Comparison of ENCODE assay signal across 5 cellular contexts in genomic region chr1:201549522-201549921, GRCh38. TPM values are rescaled to one million over a fixed set of nuclear protein-coding genes. Genes with fewer than 3 reads are reported as not detected.
A peak's percentile ranks its signal among the peaks of the same experiment; 100 is the strongest.
DNase-seq lines count a peak whose midpoint lies in the region; ATAC-seq and TF ChIP-seq lines count a peak whose summit lies in the region.
"Not testable (repeated sequence)": the region's sequence is repeated elsewhere in the genome, so short reads cannot be mapped to it uniquely, and the experiment has no call there.

No MANE protein-coding gene starts in this region.

- H3K79me1 ChIP-seq in mesenchymal stem cell (replicated peaks; ENCODE audit: low read length, poor library complexity, severe bottlenecking) = peaks cover 10% of the 10 kb centered on the region

- H3K9ac ChIP-seq in mammary epithelial cell (ENCODE audit: insufficient read depth, low read length); mesenchymal stem cell (ENCODE audit: low read length): not testable (repeated sequence)

- H3K27ac Mint-ChIP-seq in T-helper 17 cell = peak overlapping the region; percentile 60

- H3K4ac ChIP-seq in mesenchymal stem cell (ENCODE audit: low read depth in 1 of 2, low read length in 2 of 2) = not testable (repeated sequence)

- dilution Hi-C loops in mammary epithelial cell (cut with HindIII; ENCODE audit: low sequenced_read_pairs) = not testable (repeated sequence)

- CTCF ChIA-PET in mammary epithelial cell (lab: Charles Lee; ENCODE audit: low non-redundant PET) = not testable (repeated sequence)

- H2BK15ac ChIP-seq in mesenchymal stem cell (ENCODE audit: low read depth, poor library complexity, severe bottlenecking) = not testable (repeated sequence)

- not testable (repeated sequence) for H3K9me3 ChIP-seq in T-helper 17 cell (ENCODE audit: control insufficient read depth, low read length, poor library complexity, severe bottlenecking); mammary epithelial cell (replicated peaks; ENCODE audit: insufficient read depth, low read length); mesenchymal stem cell (ENCODE audit: control insufficient read depth, low read length)

- not testable (repeated sequence) for H4K8ac ChIP-seq in mesenchymal stem cell (ENCODE audit: low read length)

- not testable (repeated sequence) for H2BK120ac ChIP-seq in mesenchymal stem cell (ENCODE audit: low read depth, low read length)

- BruUV-seq in mammary epithelial cell (replicated peaks; lab: Mats Ljungman, UMichigan) = TSS peak; percentile 62

- H2AFZ ChIP-seq in mammary epithelial cell (ENCODE audit: low read depth, low read length); mesenchymal stem cell (ENCODE audit: low read depth, low read length): not testable (repeated sequence)

- H3K27me3 Mint-ChIP-seq in T-helper 17 cell = peaks cover 11% of the 10 kb centered on the region

- not testable (repeated sequence) for H3K36me3 Mint-ChIP-seq in T-helper 17 cell (ENCODE audit: low read depth)

- H3K4me3 Mint-ChIP-seq in T-helper 17 cell = not testable (repeated sequence)

- 30% methylated on average over 4 of the region's 5 CpGs for WGBS in mammary epithelial cell (ENCODE audit: low coverage, missing lambda C conversion rate)
- 100% methylated on average over 1 of the region's 5 CpGs for WGBS in mesenchymal stem cell

- not testable (repeated sequence) for H3K4me1 ChIP-seq in mammary epithelial cell (ENCODE audit: insufficient read depth, low read length)
- peaks cover 19% of the 10 kb centered on the region for H3K4me1 ChIP-seq in mesenchymal stem cell (ENCODE audit: control insufficient read depth, insufficient read depth, low read depth, low read length)

- not testable (repeated sequence) for TF ChIP-seq CTCF in mammary epithelial cell (conservative IDR thresholded peaks at IDR 0.05 in 1 of 2, IDR thresholded peaks at IDR 0.05 in 1 of 2; ENCODE audit: extremely low read depth in 1 of 2, insufficient read depth in 1 of 2, low read depth in 1 of 2, low read length in 2 of 2)

- not testable (repeated sequence) for H3K4me3 ChIP-seq in mammary epithelial cell (replicated peaks in 1 of 3; ENCODE audit: insufficient read depth in 1 of 3, low read depth in 2 of 3, low read length in 3 of 3); mesenchymal stem cell (ENCODE audit: insufficient read depth in 1 of 2, low read depth in 1 of 2, low read length in 2 of 2)

- H3K79me2 ChIP-seq in mammary epithelial cell (ENCODE audit: insufficient read depth, low read length) = not testable (repeated sequence)

- not testable (repeated sequence) for H4K20me1 ChIP-seq in mammary epithelial cell (ENCODE audit: insufficient read depth, low read length)

- in situ Hi-C loops in mammary epithelial cell (cut with MboI; ENCODE audit: low sequenced_read_pairs in 2 of 2) = not testable (repeated sequence)

- H2BK12ac ChIP-seq in mesenchymal stem cell (ENCODE audit: low read length in 2 of 2) = not testable (repeated sequence)

- intact Hi-C loops in mammary epithelial cell (cut with micrococcal nuclease) = not testable (repeated sequence)

- H3K4me1 Mint-ChIP-seq in T-helper 17 cell = not testable (repeated sequence)

- not testable (repeated sequence) for H3K14ac ChIP-seq in mesenchymal stem cell (ENCODE audit: low read length in 2 of 2)

- not testable (repeated sequence) for H3K18ac ChIP-seq in mesenchymal stem cell (ENCODE audit: low read depth in 1 of 2, low read length in 2 of 2)

- H2BK5ac ChIP-seq in mesenchymal stem cell (ENCODE audit: low read depth, low read length, poor library complexity, severe bottlenecking) = not testable (repeated sequence)

- H3K36me3 ChIP-seq in mammary epithelial cell (ENCODE audit: insufficient read depth, low read length); mesenchymal stem cell (ENCODE audit: control insufficient read depth in 1 of 2, insufficient read depth in 2 of 2, low read depth in 1 of 2, low read length in 2 of 2): not testable (repeated sequence)

- not testable (repeated sequence) for H4K91ac ChIP-seq in mesenchymal stem cell (ENCODE audit: low read length)

- not testable (repeated sequence) for ATAC-seq in T-helper 17 cell
- peak; percentile 71 for ATAC-seq in esophagus mucosa

- not testable (repeated sequence) for H3K23ac ChIP-seq in mesenchymal stem cell (ENCODE audit: low read length in 2 of 2)

- not testable (repeated sequence) for H3K27me3 ChIP-seq in mammary epithelial cell (ENCODE audit: insufficient read depth, low read length); mesenchymal stem cell (ENCODE audit: control insufficient read depth in 1 of 2, insufficient read depth in 1 of 2, low read length in 2 of 2)

- not testable (repeated sequence) for H3K27ac ChIP-seq in mammary epithelial cell (ENCODE audit: insufficient read depth, low read depth, low read length); mesenchymal stem cell (ENCODE audit: low read length, poor library complexity, severe bottlenecking)

- not testable (repeated sequence) for H3K4me2 ChIP-seq in mammary epithelial cell (ENCODE audit: insufficient read depth, low read depth, low read length); mesenchymal stem cell (ENCODE audit: low read length, poor library complexity, severe bottlenecking)

- DNase-seq in NCI-H146 (lab: John Stamatoyannopoulos, UW) = peak; percentile 32
- not testable (repeated sequence) for DNase-seq in T-helper 17 cell, mesenchymal stem cell
- peak; percentile 39 for DNase-seq in mammary epithelial cell

- peak overlapping the region; percentile 10 for H2AK5ac ChIP-seq in mesenchymal stem cell (ENCODE audit: low read length, severe bottlenecking)

RNA-seq across cellular contexts. Expression of gene NAV1, which starts 10.6 kb away (rescaled TPM):
- 1 to 10 TPM; 3.8 to 3.9 TPM for total RNA-seq in T-helper 17 cell
- 10 to 100 TPM; 24.3 to 94.2 TPM for total RNA-seq in mammary epithelial cell
- polyA plus RNA-seq in mammary epithelial cell = 48.9 TPM
- polyA minus RNA-seq in mammary epithelial cell = 177 TPM
- total RNA-seq in esophagus mucosa = 26.4 TPM
- 51.4 TPM for polyA plus RNA-seq in mesenchymal stem cell (2013, experiment 1 of 2)
- polyA plus RNA-seq in mesenchymal stem cell (2013, experiment 2 of 2) = 45.4 TPM

RNA-seq across cellular contexts. Expression of gene CSRP1, which starts 42.6 kb away (rescaled TPM):
- 10 to 100 TPM; 37.2 to 51.7 TPM for total RNA-seq in T-helper 17 cell
- 100 to 1,000 TPM; 145 to 609 TPM for total RNA-seq in mammary epithelial cell
- 231 TPM for polyA plus RNA-seq in mammary epithelial cell
- 209 TPM for polyA minus RNA-seq in mammary epithelial cell
- total RNA-seq in esophagus mucosa = 115 TPM
- polyA plus RNA-seq in mesenchymal stem cell (2013, experiment 1 of 2) = 86.6 TPM
- polyA plus RNA-seq in mesenchymal stem cell (2013, experiment 2 of 2) = 85.7 TPM
